Comparison of ENCODE assay signal across 20 cellular contexts in the genomic region with DNA sequence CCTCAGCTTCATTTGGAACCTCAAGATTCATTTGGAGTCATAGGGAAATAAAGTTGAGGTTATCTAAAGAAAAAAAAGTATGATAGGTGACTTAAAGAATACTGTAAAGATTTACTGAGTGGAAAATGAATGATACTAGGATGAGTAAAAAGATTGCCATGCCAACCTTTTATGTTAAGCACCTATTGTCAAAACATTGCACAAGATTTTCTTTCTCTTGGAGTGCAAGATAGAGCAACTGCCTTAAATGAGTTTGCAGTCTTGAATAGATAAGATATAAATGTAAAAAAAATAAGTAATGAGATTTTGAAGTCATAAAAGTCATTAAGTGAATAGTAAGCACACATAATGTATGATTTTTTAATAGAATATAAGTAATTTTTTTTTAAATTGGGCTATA. TPM values are rescaled to one million over a fixed set of nuclear protein-coding genes. Genes with fewer than 3 reads are reported as not detected.
DNase-seq lines count a peak whose midpoint lies in the region; ATAC-seq and TF ChIP-seq lines count a peak whose summit lies in the region.
"Had no signal": no experiment of that assay in that cellular context is flagged by ENCODE, and none has a peak within 500 bp of the region (broad histone marks: within the 10 kb centered on the region; RNA-seq: fewer than 3 reads in every experiment).

No MANE protein-coding gene starts in this region.

- H3K27me3 ChIP-seq in SK-N-SH (ENCODE audit: insufficient read depth) (no peaks in the 10 kb centered on the region), psoas muscle (ENCODE audit: insufficient read depth in 3 of 3, low read length in 2 of 3) (no peaks in the 10 kb centered on the region)
- H3K27me3 ChIP-seq: BLaER1, SJSA1 had no signal

- H3K9me3 ChIP-seq in SK-N-SH (no peaks in the 10 kb centered on the region), psoas muscle (no peaks in the 10 kb centered on the region)
- H3K9me3 ChIP-seq: BLaER1, SJSA1 had no signal

- no peak overlapping the region for H2AFZ ChIP-seq in SK-N-SH (ENCODE audit: low read depth)

- H3K36me3 Mint-ChIP-seq in WTC11 = no peaks in the 10 kb centered on the region
- peaks cover 23% of the 10 kb centered on the region for H3K36me3 Mint-ChIP-seq in stimulated activated memory B cell treated with anti-CD40 and anti-IgM and Interleukin-4, amounts not matched to agents 10 μg/mL and 1 μg/mL and 100 μg/mL, for 72 hours
- H3K36me3 Mint-ChIP-seq: CD4-positive, CD25-positive, alpha-beta regulatory T cell had no signal

- no peaks in the 10 kb centered on the region for H3K27me3 Mint-ChIP-seq in WTC11 (ENCODE audit: low read depth)
- H3K27me3 Mint-ChIP-seq in stimulated activated memory B cell treated with anti-CD40 and anti-IgM and Interleukin-4, amounts not matched to agents 10 μg/mL and 1 μg/mL and 100 μg/mL, for 72 hours = no peaks in the 10 kb centered on the region

- TF ChIP-seq CTCF in SK-N-SH (IDR thresholded peaks at IDR 0.05) (no peak), WTC11 (IDR thresholded peaks at IDR 0.05) (no peak), epithelial cell of esophagus (IDR thresholded peaks at IDR 0.05; ENCODE audit: insufficient read depth, low read depth, low read length, missing control alignments) (no peak), psoas muscle (IDR thresholded peaks at IDR 0.05) (no peak)

- no peak for TF ChIP-seq EP300 in SK-N-SH (IDR thresholded peaks at IDR 0.05; ENCODE audit: borderline replicate concordance in 1 of 2, low read depth in 1 of 2, low read length in 1 of 2)

- DNase-seq in SK-N-SH (no peak), WTC11 (ENCODE audit: low spot score) (no peak), epithelial cell of esophagus (ENCODE audit: low read depth) (peak; percentile 21), NCI-H146 treated with DMSO at 0.1 percent for 48 hours (lab: John Stamatoyannopoulos, UW; ENCODE audit: unreplicated experiment) (no peak), psoas muscle (no peak), iPS-NIHi7 (ENCODE audit: extremely low spot score) (no peak)
- DNase-seq: CD4-positive, CD25-positive, alpha-beta regulatory T cell; Kasumi-1; NCI-H1694 treated with DMSO at 0.1 percent for 48 hours; NCI-H2081; NCI-H446 treated with DMSO at 0.1 percent for 48 hours; NCI-H526; Right ventricle myocardium superior; RPMI8226 had no signal

- POLR2A ChIA-PET in SK-N-SH (lab: Yijun Ruan, JAX) = no interaction called here
- POLR2A ChIA-PET in WTC11 (lab: Charles Lee) = no interaction called here

- H3K4me1 ChIP-seq in SK-N-SH (ENCODE audit: control insufficient read depth in 1 of 2, insufficient read depth in 2 of 2, low read depth in 1 of 2, low read length in 1 of 2) (peaks cover 9 to 16% of the 10 kb centered on the region in 2 experiments; a peak in 3 of 4 replicates), psoas muscle (no peaks in the 10 kb centered on the region)
- H3K4me1 ChIP-seq: BLaER1 had no signal

- H3F3A ChIP-seq in SK-N-SH (replicated peaks; ENCODE audit: insufficient read depth) = no peaks in the 10 kb centered on the region

- no peaks in the 10 kb centered on the region for H3K9me2 ChIP-seq in SK-N-SH

- no peaks in the 10 kb centered on the region for H4K20me1 ChIP-seq in SK-N-SH (ENCODE audit: insufficient read depth)
- H4K20me1 ChIP-seq: BLaER1 had no signal

- H3K4me3 Mint-ChIP-seq in WTC11 = no peak overlapping the region
- no peak overlapping the region for H3K4me3 Mint-ChIP-seq in stimulated activated memory B cell treated with anti-CD40 and anti-IgM and Interleukin-4, amounts not matched to agents 10 μg/mL and 1 μg/mL and 100 μg/mL, for 72 hours
- H3K4me3 Mint-ChIP-seq: CD4-positive, CD25-positive, alpha-beta regulatory T cell had no signal

- no peak for TF ChIP-seq RAD21 in SK-N-SH (IDR thresholded peaks at IDR 0.05; ENCODE audit: low read length)

- H3K9me3 Mint-ChIP-seq in WTC11 = no peaks in the 10 kb centered on the region
- no peaks in the 10 kb centered on the region for H3K9me3 Mint-ChIP-seq in stimulated activated memory B cell treated with anti-CD40 and anti-IgM and Interleukin-4, amounts not matched to agents 10 μg/mL and 1 μg/mL and 100 μg/mL, for 72 hours
- H3K9me3 Mint-ChIP-seq: CD4-positive, CD25-positive, alpha-beta regulatory T cell had no signal

- no peak overlapping the region for H3K9ac ChIP-seq in SK-N-SH
- H3K9ac ChIP-seq: BLaER1 had no signal

- CTCF ChIA-PET in SK-N-SH (lab: Yijun Ruan, JAX) = no interaction called here
- CTCF ChIA-PET in WTC11 (lab: Charles Lee) = interaction anchor here (1.0 kb wide), 1 partner anchor 126 kb away, joined by 3 read pairs; no protein-coding TSS in a partner anchor

- intact Hi-C loops in psoas muscle (cut with DNase I) = no loop called here

- H3K27ac ChIP-seq in SK-N-SH (ENCODE audit: low read depth in 2 of 2, low read length in 1 of 2) (no peak overlapping the region), psoas muscle (no peak overlapping the region)
- H3K27ac ChIP-seq: BLaER1, SJSA1 had no signal

- H3K79me2 ChIP-seq in SK-N-SH (ENCODE audit: insufficient read depth) = no peaks in the 10 kb centered on the region

- H3K36me3 ChIP-seq in SK-N-SH (replicated peaks in 1 of 2; ENCODE audit: control insufficient read depth in 1 of 2, insufficient read depth in 2 of 2, low read length in 1 of 2) (peaks cover 5 to 13% of the 10 kb centered on the region in 2 experiments), psoas muscle (ENCODE audit: insufficient read depth in 1 of 2, low read depth in 1 of 2) (no peaks in the 10 kb centered on the region)
- H3K36me3 ChIP-seq: BLaER1, SJSA1 had no signal

- ATAC-seq in SK-N-SH treated with all-trans-retinoic acid at 6 μM for 48 hours (no peak), WTC11 (no peak), psoas muscle (no peak)
- ATAC-seq in stimulated activated memory B cell treated with anti-CD40 and anti-IgM and Interleukin-4, amounts not matched to agents 10 μg/mL and 1 μg/mL and 100 μg/mL, for 72 hours = no peak

- peaks cover 4% of the 10 kb centered on the region for H3K4me1 Mint-ChIP-seq in WTC11
- peaks cover 23% of the 10 kb centered on the region for H3K4me1 Mint-ChIP-seq in stimulated activated memory B cell treated with anti-CD40 and anti-IgM and Interleukin-4, amounts not matched to agents 10 μg/mL and 1 μg/mL and 100 μg/mL, for 72 hours

- H3K4me3 ChIP-seq in SK-N-SH (ENCODE audit: low read depth in 2 of 2, low read length in 1 of 2) (no peak overlapping the region), epithelial cell of esophagus (ENCODE audit: low read length) (no peak overlapping the region), psoas muscle (no peak overlapping the region)
- H3K4me3 ChIP-seq: BLaER1, SJSA1 had no signal

- H3K4me2 ChIP-seq in SK-N-SH = no peak overlapping the region
- H3K4me2 ChIP-seq: BLaER1 had no signal

- H3K27ac Mint-ChIP-seq in WTC11 = 0 out of 2 replicates have a peak overlapping the region, but pooled peaks have one; percentile 31
- H3K27ac Mint-ChIP-seq in stimulated activated memory B cell treated with anti-CD40 and anti-IgM and Interleukin-4, amounts not matched to agents 10 μg/mL and 1 μg/mL and 100 μg/mL, for 72 hours = peak overlapping the region; percentile 69
- H3K27ac Mint-ChIP-seq: CD4-positive, CD25-positive, alpha-beta regulatory T cell had no signal

TF ChIP-seq in SK-N-SH treated with all-trans-retinoic acid at 6 μM for 48 hours, 23 proteins besides CTCF, POLR2A, EP300 and RAD21 (continues in another document):
- peak; percentile 76 for TF ChIP-seq ISL1 (CRISPR knock-in tag; IDR thresholded peaks at IDR 0.05)
- TF ChIP-seq, protein P1, sequence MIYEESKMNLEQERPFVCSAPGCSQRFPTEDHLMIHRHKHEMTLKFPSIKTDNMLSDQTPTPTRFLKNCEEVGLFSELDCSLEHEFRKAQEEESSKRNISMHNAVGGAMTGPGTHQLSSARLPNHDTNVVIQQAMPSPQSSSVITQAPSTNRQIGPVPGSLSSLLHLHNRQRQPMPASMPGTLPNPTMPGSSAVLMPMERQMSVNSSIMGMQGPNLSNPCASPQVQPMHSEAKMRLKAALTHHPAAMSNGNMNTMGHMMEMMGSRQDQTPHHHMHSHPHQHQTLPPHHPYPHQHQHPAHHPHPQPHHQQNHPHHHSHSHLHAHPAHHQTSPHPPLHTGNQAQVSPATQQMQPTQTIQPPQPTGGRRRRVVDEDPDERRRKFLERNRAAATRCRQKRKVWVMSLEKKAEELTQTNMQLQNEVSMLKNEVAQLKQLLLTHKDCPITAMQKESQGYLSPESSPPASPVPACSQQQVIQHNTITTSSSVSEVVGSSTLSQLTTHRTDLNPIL (CRISPR knock-in tag; IDR thresholded peaks at IDR 0.05; ENCODE audit: low read depth) = no peak
- TF ChIP-seq ESRRG (CRISPR knock-in tag; IDR thresholded peaks at IDR 0.05) = no peak

TF ChIP-seq in SK-N-SH, 30 proteins besides CTCF, POLR2A, EP300 and RAD21 (continues in another document):
- TF ChIP-seq RXRA (IDR thresholded peaks at IDR 0.05; ENCODE audit: borderline replicate concordance, low read depth) (no peak), TEAD4 (IDR thresholded peaks at IDR 0.05; ENCODE audit: borderline replicate concordance, insufficient read depth) (no peak), SMC3 (IDR thresholded peaks at IDR 0.05; ENCODE audit: low read depth, low read length) (no peak), YY1 (IDR thresholded peaks at IDR 0.05; ENCODE audit: low read depth) (no peak)

TF ChIP-seq in WTC11, 78 proteins besides CTCF, POLR2A, EP300 and RAD21:
- TF ChIP-seq MYBL2 (CRISPR knock-in tag; IDR thresholded peaks at IDR 0.05) (no peak), ETV6 (CRISPR knock-in tag; IDR thresholded peaks at IDR 0.05) (no peak), PRRX2 (CRISPR knock-in tag; IDR thresholded peaks at IDR 0.05) (no peak), ZNF423 (CRISPR knock-in tag; IDR thresholded peaks at IDR 0.05) (no peak), NR3C1 (CRISPR knock-in tag; conservative IDR thresholded peaks at IDR 0.05; ENCODE audit: low read depth) (no peak), SP1 (CRISPR knock-in tag; conservative IDR thresholded peaks at IDR 0.05) (no peak)
- TF ChIP-seq, protein P2, sequence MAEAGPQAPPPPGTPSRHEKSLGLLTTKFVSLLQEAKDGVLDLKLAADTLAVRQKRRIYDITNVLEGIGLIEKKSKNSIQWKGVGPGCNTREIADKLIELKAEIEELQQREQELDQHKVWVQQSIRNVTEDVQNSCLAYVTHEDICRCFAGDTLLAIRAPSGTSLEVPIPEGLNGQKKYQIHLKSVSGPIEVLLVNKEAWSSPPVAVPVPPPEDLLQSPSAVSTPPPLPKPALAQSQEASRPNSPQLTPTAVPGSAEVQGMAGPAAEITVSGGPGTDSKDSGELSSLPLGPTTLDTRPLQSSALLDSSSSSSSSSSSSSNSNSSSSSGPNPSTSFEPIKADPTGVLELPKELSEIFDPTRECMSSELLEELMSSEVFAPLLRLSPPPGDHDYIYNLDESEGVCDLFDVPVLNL (CRISPR knock-in tag; IDR thresholded peaks at IDR 0.05; ENCODE audit: borderline replicate concordance, low read depth) = no peak
TF ChIP-seq in WTC11: peak in this region for 0.

RNA-seq across cellular contexts. Expression of a gene that starts 5.1 kb away (rescaled TPM):
- polyA plus RNA-seq in SK-N-SH (2012; rRNA removed) (not detected in 2 replicates), psoas muscle (10 to 100 TPM; 12.9 to 52.4 (median 26.1) TPM)
- polyA plus RNA-seq in SK-N-SH (2012; cell fraction: cytosol; rRNA removed) = 0.01 and 0.04 TPM in 2 replicates
- not detected in 2 replicates for polyA plus RNA-seq in SK-N-SH (2012; cell fraction: nucleus; rRNA removed)
- total RNA-seq in WTC11 (2021) (not detected in 3 replicates), psoas muscle (10 to 100 TPM; 25.3 to 46.9 (median 42.2) TPM)
- total RNA-seq: A172; CD4-positive, CD25-positive, alpha-beta regulatory T cell; HT-29 had no signal
- polyA plus RNA-seq: CD4-positive, CD25-positive, alpha-beta regulatory T cell had no signal

Comparison
In these comparisons a context has a peak if more than half of its experiments do, and no peak if none do; other contexts are left out.
1. RNA of a gene that starts 5.1 kb away (total RNA-seq): 25.3 to 46.9 TPM in psoas muscle; not detected in WTC11; every median in the first group is over 10 times any median in the second.